In the genomic region with DNA sequence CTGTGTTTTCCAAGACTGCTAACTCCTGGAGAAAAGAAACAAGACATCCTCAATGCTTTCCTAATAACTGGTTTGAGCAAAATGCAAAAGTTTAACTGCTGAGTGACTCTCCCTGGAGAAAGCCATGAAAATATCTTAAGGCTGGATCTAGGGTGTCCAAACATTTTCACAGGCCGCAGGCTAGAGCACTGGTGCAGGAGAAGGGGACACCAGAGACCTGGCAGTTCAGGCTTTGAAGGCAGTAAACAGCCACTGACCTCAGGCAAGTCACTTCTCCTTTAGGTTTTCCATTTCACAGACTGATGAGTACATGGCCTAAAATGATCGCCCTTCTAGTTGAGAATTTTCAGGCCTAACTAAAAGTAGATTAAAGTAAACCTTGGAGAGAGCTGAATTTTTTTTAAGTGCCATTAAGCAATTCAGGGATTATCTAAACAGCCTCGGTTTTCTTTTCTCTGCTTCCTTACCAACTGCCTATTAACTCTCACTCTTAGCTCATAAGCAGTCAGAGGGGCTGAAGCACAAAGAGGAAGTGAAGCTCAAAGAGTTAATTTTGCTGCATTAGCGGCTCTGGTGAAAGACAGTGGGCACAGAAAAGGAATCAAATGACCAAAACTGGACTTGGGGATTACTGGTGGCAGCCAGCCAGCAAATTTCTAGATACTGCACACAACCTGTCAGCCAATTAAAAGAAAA, we compare ENCODE assay signal across 8 cellular contexts. TPM values are rescaled to one million over a fixed set of nuclear protein-coding genes. Genes with fewer than 3 reads are reported as not detected.
DNase-seq lines count a peak whose midpoint lies in the region; ATAC-seq and TF ChIP-seq lines count a peak whose summit lies in the region.

No MANE protein-coding gene starts in this region.

- H3K79me2 ChIP-seq in SU-DHL-6 (ENCODE audit: insufficient read depth, low read length) = peaks cover 66% of the 10 kb centered on the region

- ATAC-seq in GM21367 (IDR thresholded peaks at IDR 0.05; ENCODE audit: unreplicated experiment) = no peak

- peak overlapping the region; percentile 67 for H3K27ac ChIP-seq in SU-DHL-6 (ENCODE audit: low read depth, low read length)

- H3K36me3 Mint-ChIP-seq in activated T-cell treated with anti-CD3 and anti-CD28 coated beads, Interleukin-2, amount 50 U/mL, for 24 hours (ENCODE audit: low read depth) = peaks cover 4% of the 10 kb centered on the region
- peaks cover 0 to 3% (median 0%) of the 10 kb centered on the region in 3 donors for H3K36me3 Mint-ChIP-seq in immature natural killer cell

- H3K9ac ChIP-seq in SU-DHL-6 (ENCODE audit: low read length) = peak overlapping the region; percentile 27; the same call in 1 of the 2 replicates

- no peaks in the 10 kb centered on the region for H3K9me3 Mint-ChIP-seq in activated T-cell treated with anti-CD3 and anti-CD28 coated beads, Interleukin-2, amount 50 U/mL, for 24 hours
- no peaks in the 10 kb centered on the region for H3K9me3 Mint-ChIP-seq in immature natural killer cell

- peak overlapping the region; percentile 35 for H3K4me3 Mint-ChIP-seq in activated T-cell treated with anti-CD3 and anti-CD28 coated beads, Interleukin-2, amount 50 U/mL, for 24 hours
- peak overlapping the region; percentile 27 to 59 (median 41) for H3K4me3 Mint-ChIP-seq in immature natural killer cell

- peak overlapping the region; percentile 53 for H3K4me2 ChIP-seq in SU-DHL-6 (ENCODE audit: low read depth, low read length, poor library complexity, severe bottlenecking)

- H3K36me3 ChIP-seq in SU-DHL-6 (ENCODE audit: low read length) = no peaks in the 10 kb centered on the region

- DNase-seq in activated T-cell treated with anti-CD3 and anti-CD28 coated beads, Interleukin-2, amount 50 U/mL, for 24 hours = no peak
- DNase-seq in activated T-cell treated with anti-CD3 and anti-CD28 coated beads, Interleukin-2, amount 50 U/mL, for 1 hour = no peak
- DNase-seq in immature natural killer cell = no peak
- DNase-seq in superior temporal gyrus (ENCODE audit: extremely low spot score) = peak; percentile 53
- no peak for DNase-seq in activated CD8-positive, alpha-beta memory T cell treated with anti-CD3 and anti-CD28 coated beads for 24 hours
- DNase-seq in activated naive CD4-positive, alpha-beta T cell (lab: John Stamatoyannopoulos, UW) = no peak

- no peak overlapping the region for H3K27ac Mint-ChIP-seq in activated T-cell treated with anti-CD3 and anti-CD28 coated beads, Interleukin-2, amount 50 U/mL, for 24 hours
- peak overlapping the region in 3 of 6 donors; percentile 16 to 53 (median 49) for H3K27ac Mint-ChIP-seq in immature natural killer cell

- H3K27me3 ChIP-seq in SU-DHL-6 (ENCODE audit: low read length) = no peaks in the 10 kb centered on the region

- no peak overlapping the region for H2AFZ ChIP-seq in SU-DHL-6 (ENCODE audit: low read depth, low read length, severe bottlenecking)

- H3K4me3 ChIP-seq in SU-DHL-6 (ENCODE audit: insufficient read depth, low read length, poor library complexity, severe bottlenecking) = peak overlapping the region; percentile 47

- TF ChIP-seq CTCF in SU-DHL-6 (IDR thresholded peaks at IDR 0.05; ENCODE audit: insufficient read depth, low read length, poor library complexity, severe bottlenecking) = no peak

- H4K20me1 ChIP-seq in SU-DHL-6 (ENCODE audit: low read depth, low read length) = peaks cover 7% of the 10 kb centered on the region; the same call in 1 of the 2 replicates

- H3K9me3 ChIP-seq in SU-DHL-6 (ENCODE audit: insufficient read depth, low read length) = no peaks in the 10 kb centered on the region

- no peaks in the 10 kb centered on the region for H3K27me3 Mint-ChIP-seq in activated T-cell treated with anti-CD3 and anti-CD28 coated beads, Interleukin-2, amount 50 U/mL, for 24 hours
- peaks cover 8 to 25% (median 13%) of the 10 kb centered on the region in 3 donors for H3K27me3 Mint-ChIP-seq in immature natural killer cell (ENCODE audit: low read depth in 3 of 3)

- H3K9me2 ChIP-seq in SU-DHL-6 (replicated peaks; ENCODE audit: insufficient read depth, low read length) = no peaks in the 10 kb centered on the region

- H3K4me1 Mint-ChIP-seq in activated T-cell treated with anti-CD3 and anti-CD28 coated beads, Interleukin-2, amount 50 U/mL, for 24 hours (ENCODE audit: low read depth) = peaks cover 16% of the 10 kb centered on the region
- peaks cover 12 to 18% of the 10 kb centered on the region in 2 donors for H3K4me1 Mint-ChIP-seq in immature natural killer cell

- peaks cover 8% of the 10 kb centered on the region for H3F3A ChIP-seq in SU-DHL-6 (ENCODE audit: insufficient read depth)

RNA-seq across cellular contexts. Expression of gene CHKA, which starts 2.3 kb away (rescaled TPM):
- 1 to 10 TPM; 2.7 to 7.5 (median 4.9) TPM for polyA plus RNA-seq in immature natural killer cell
